9 cellular contexts compared by ENCODE assay signal in the genomic region with DNA sequence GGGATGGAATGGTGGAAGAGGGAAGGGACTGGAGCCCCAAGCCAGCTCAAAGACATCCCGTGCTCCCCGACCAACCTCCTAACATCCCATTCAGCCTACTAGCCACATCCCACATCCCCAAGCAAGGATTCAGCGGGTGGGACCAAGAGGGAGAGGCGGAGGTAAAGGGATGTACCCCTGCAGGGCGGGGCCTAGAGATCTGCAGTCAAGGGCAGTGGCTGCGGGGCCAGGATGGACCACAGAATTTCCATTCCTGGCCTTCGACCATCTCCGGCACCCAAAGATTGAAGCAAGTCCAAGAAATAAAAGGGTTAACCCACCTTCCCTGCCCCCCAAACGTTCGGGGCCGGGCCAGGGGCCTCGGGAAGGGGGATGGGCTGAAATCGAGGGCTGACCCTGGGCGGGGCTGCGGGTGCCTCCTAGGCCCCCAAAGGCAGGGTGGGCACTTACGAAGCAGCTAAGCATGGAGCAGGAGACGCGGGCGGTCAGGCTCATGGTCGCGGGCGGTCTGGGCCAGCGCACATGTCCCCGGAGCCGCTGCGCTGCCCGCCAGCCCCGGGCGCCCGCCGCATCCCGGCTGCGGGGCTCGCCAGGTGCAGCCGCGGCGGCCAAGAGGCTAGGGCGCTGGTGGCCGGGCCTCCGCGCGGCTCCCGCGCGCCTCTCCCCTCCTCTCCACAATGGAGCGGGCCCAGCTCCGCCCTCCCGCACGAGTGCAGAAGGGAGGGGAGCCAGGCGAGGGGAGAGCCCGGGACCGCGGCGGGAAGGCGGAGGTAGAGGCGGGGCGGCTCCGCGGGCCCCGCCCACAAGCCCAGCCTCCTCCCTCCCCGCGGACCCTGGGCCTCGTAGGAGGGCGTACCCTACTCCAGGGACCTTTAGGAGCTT. TPM values are rescaled to one million over a fixed set of nuclear protein-coding genes. Genes with fewer than 3 reads are reported as not detected.
DNase-seq lines count a peak whose midpoint lies in the region; ATAC-seq, FAIRE-seq and TF ChIP-seq lines count a peak whose summit lies in the region.
"Had no signal": no experiment of that assay in that cellular context is flagged by ENCODE, and none has a peak within 500 bp of the region (broad histone marks: within the 10 kb centered on the region; RNA-seq: fewer than 3 reads in every experiment).

A gene (minus strand): TSS at position 726 of the 882 bp plus-strand sequence. CDS start 231 bp downstream, at position 495.

- POLR2A ChIA-PET in HepG2 (lab: Yijun Ruan, JAX) = interaction anchor here (0.8 to 3.5 kb wide), 13 partner anchors 8 to 179 kb away, joined by 3 to 34 read pairs (median 3); a partner anchor contains a TSS

- peak in 1 of 2 experiments; percentile 22; a peak in 1 of 4 replicates for TF ChIP-seq EP300 in HepG2 (IDR thresholded peaks at IDR 0.05; ENCODE audit: low read depth in 2 of 2, low read length in 2 of 2)
- TF ChIP-seq EP300 in HepG2 (CRISPR knock-in tag; IDR thresholded peaks at IDR 0.05; ENCODE audit: borderline replicate concordance) = no peak; the same call in 1 of the 2 replicates

- no peaks in the 10 kb centered on the region; a peak in 1 of 5 replicates for H3K27me3 ChIP-seq in HepG2 (ENCODE audit: control insufficient read depth in 1 of 2, insufficient read depth in 2 of 2, low read length in 2 of 2)

- peak within 1 kb of the TSS; percentile 93 for H3K4me2 ChIP-seq in HepG2 (ENCODE audit: low read depth, low read length)

- H2AFZ ChIP-seq in HepG2 (ENCODE audit: low read length) = no peak within 1 kb of the TSS

- peak within 1 kb of the TSS; percentile 96 for H3K27ac ChIP-seq in HepG2 (ENCODE audit: extremely low read length, insufficient read depth, low read length)

- H3K36me3 ChIP-seq in HepG2 (replicated peaks in 1 of 2; ENCODE audit: control insufficient read depth in 1 of 2, insufficient read depth in 2 of 2, low read length in 2 of 2) = peaks cover 12 to 41% of the 10 kb centered on the region in 2 experiments

- no peaks in the 10 kb centered on the region; the same call in 1 of the 2 replicates for H4K20me1 ChIP-seq in HepG2 (ENCODE audit: insufficient read depth, low read length)

- H3K4me1 ChIP-seq in HepG2 (ENCODE audit: insufficient read depth, low read length) = peaks cover 46% of the 10 kb centered on the region

- H3K79me2 ChIP-seq in HepG2 (ENCODE audit: insufficient read depth, low read length) = peaks cover 30% of the 10 kb centered on the region

- BruUV-seq in HepG2 (replicated peaks; lab: Mats Ljungman, UMichigan) = no TSS peak

- DNase-seq in COLO829 (ENCODE audit: low spot score) (peak; percentile 73), NCI-H526 treated with DMSO at 0.1 percent for 48 hours (lab: John Stamatoyannopoulos, UW) (peak; percentile 84), dermis microvascular lymphatic vessel endothelial cell (ENCODE audit: low read depth in 2 of 2) (peak; percentile 45 to 85), HepG2 (ENCODE audit: low spot score) (peak; percentile 82)
- peak; percentile 54 to 65 for DNase-seq in activated CD4-positive, alpha-beta T cell treated with anti-CD3 and anti-CD28 coated beads, Interleukin-2, amount 50 U/mL, for 4 hours
- DNase-seq in stimulated activated CD4-positive, alpha-beta T cell treated with anti-CD3 and anti-CD28 coated beads, Interleukin-2, amount 100 ng/mL, for 4 hours (ENCODE audit: low read depth) = peak; percentile 68

- CTCF ChIA-PET in HepG2 (lab: Yijun Ruan, JAX; ENCODE audit: low intra/inter-chr PET ratio, low total read pairs) = no interaction called here

- peak; percentile 48; the same call in 1 of the 2 replicates for TF ChIP-seq RAD21 in HepG2 (CRISPR knock-in tag; IDR thresholded peaks at IDR 0.05)

- intact Hi-C loops in HepG2 (cut with micrococcal nuclease; ENCODE audit: unreplicated experiment) = no loop called here

- FAIRE-seq in HepG2 (lab: Jason Lieb, UNC) = no peak
- FAIRE-seq: endometrium had no signal

- H3K9me3 ChIP-seq in HepG2 (ENCODE audit: low read length) = no peaks in the 10 kb centered on the region

- TF ChIP-seq POLR2A in HepG2 (IDR thresholded peaks at IDR 0.05; ENCODE audit: insufficient read depth in 1 of 2, low read depth in 2 of 2, low read length in 2 of 2) = peak; percentile 54 to 59; a peak in 2 of 4 replicates

- WGBS in HepG2 (ENCODE audit: low lambda C conversion rate) = 8% methylated on average over 24 of the region's 64 CpGs

- peak within 1 kb of the TSS; percentile 80 to 89 (median 84) for H3K4me3 ChIP-seq in HepG2 (replicated peaks in 1 of 3; ENCODE audit: insufficient read depth in 1 of 3, low read depth in 2 of 3, low read length in 3 of 3)

- TF ChIP-seq CTCF in HepG2 (CRISPR knock-in tag; IDR thresholded peaks at IDR 0.05) = no peak

- peak within 1 kb of the TSS; percentile 90 for H3K9ac ChIP-seq in HepG2 (ENCODE audit: insufficient read depth, low read depth, low read length)

- ATAC-seq in HG02885 (IDR thresholded peaks at IDR 0.05; ENCODE audit: poor library complexity, unreplicated experiment) (peak; percentile 27), HepG2 (peak; percentile 35), GM19452 (IDR thresholded peaks at IDR 0.05; ENCODE audit: unreplicated experiment) (no peak)

- in situ Hi-C loops in HepG2 (cut with HindIII; ENCODE audit: extremely low pct_ligation_motif_present, low pct_unique_long_range_greater_than_20kb) = no loop called here

TF ChIP-seq in HepG2, 621 proteins besides CTCF, POLR2A, EP300 and RAD21 (continues in another document):
- TF ChIP-seq ZSCAN25 (CRISPR knock-in tag; IDR thresholded peaks at IDR 0.05) (peak; percentile 58; the same call in 1 of the 2 replicates), HHEX (CRISPR knock-in tag; IDR thresholded peaks at IDR 0.05) (no peak), ZNF615 (CRISPR knock-in tag; IDR thresholded peaks at IDR 0.05; ENCODE audit: borderline replicate concordance) (no peak)
- TF ChIP-seq, protein P1, sequence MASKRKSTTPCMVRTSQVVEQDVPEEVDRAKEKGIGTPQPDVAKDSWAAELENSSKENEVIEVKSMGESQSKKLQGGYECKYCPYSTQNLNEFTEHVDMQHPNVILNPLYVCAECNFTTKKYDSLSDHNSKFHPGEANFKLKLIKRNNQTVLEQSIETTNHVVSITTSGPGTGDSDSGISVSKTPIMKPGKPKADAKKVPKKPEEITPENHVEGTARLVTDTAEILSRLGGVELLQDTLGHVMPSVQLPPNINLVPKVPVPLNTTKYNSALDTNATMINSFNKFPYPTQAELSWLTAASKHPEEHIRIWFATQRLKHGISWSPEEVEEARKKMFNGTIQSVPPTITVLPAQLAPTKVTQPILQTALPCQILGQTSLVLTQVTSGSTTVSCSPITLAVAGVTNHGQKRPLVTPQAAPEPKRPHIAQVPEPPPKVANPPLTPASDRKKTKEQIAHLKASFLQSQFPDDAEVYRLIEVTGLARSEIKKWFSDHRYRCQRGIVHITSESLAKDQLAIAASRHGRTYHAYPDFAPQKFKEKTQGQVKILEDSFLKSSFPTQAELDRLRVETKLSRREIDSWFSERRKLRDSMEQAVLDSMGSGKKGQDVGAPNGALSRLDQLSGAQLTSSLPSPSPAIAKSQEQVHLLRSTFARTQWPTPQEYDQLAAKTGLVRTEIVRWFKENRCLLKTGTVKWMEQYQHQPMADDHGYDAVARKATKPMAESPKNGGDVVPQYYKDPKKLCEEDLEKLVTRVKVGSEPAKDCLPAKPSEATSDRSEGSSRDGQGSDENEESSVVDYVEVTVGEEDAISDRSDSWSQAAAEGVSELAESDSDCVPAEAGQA (IDR thresholded peaks at IDR 0.05; ENCODE audit: low read depth) = 0 out of 2 replicates have a peak, but pooled peaks have one; percentile 34
- TF ChIP-seq, protein P1 (CRISPR knock-in tag; IDR thresholded peaks at IDR 0.05; ENCODE audit: borderline replicate concordance) = no peak

RNA-seq across cellular contexts. Expression of the gene that starts here (rescaled TPM):
- total RNA-seq in dermis microvascular lymphatic vessel endothelial cell (30.7 and 35.0 TPM in 2 replicates), HepG2 (2016; rRNA removed; fragmentation: Illumina TruSeq; extraction: Trizol) (62.5 and 67.7 TPM in 2 replicates)
- 6.9 and 7.8 TPM in 2 replicates for total RNA-seq in HepG2 (2016; cell fraction: cytosol; rRNA removed; fragmentation: Illumina TruSeq; extraction: Trizol; ENCODE audit: low read depth)
- total RNA-seq in HepG2 (2016; cell fraction: insoluble cytoplasmic fraction; rRNA removed; fragmentation: Illumina TruSeq; extraction: Trizol) = 61.5 and 62.9 TPM in 2 replicates
- total RNA-seq in HepG2 (2016; cell fraction: membrane; rRNA removed; fragmentation: Illumina TruSeq; extraction: Trizol) = 27.9 and 28.2 TPM in 2 replicates
- total RNA-seq in HepG2 (2016; cell fraction: nucleus; rRNA removed; fragmentation: Illumina TruSeq; extraction: Trizol) = 54.7 and 66.1 TPM in 2 replicates
- polyA plus RNA-seq in HepG2 (2011; rRNA removed) = 50.0 and 65.1 TPM in 2 replicates
- polyA plus RNA-seq in HepG2 (2011; cell fraction: cytosol; rRNA removed) = 31.7 and 35.5 TPM in 2 replicates
- polyA plus RNA-seq in HepG2 (2011; cell fraction: nucleus; rRNA removed) = 74.1 and 81.5 TPM in 2 replicates
- 31.8 and 52.5 TPM in 2 replicates for polyA plus RNA-seq in HepG2 (2012)
- polyA plus RNA-seq in HepG2 (2016; cell fraction: cytosol; fragmentation: Illumina TruSeq; extraction: Trizol; ENCODE audit: low read depth) = 1.6 and 1.8 TPM in 2 replicates
- 34.7 and 37.2 TPM in 2 replicates for polyA plus RNA-seq in HepG2 (2016; cell fraction: insoluble cytoplasmic fraction; fragmentation: Illumina TruSeq; extraction: Trizol; ENCODE audit: low read depth)
- 7.7 and 8.4 TPM in 2 replicates for polyA plus RNA-seq in HepG2 (2016; cell fraction: membrane; fragmentation: Illumina TruSeq; extraction: Trizol; ENCODE audit: low read depth)
- 96.4 and 106 TPM in 2 replicates for polyA plus RNA-seq in HepG2 (2016; cell fraction: nucleus; fragmentation: Illumina TruSeq; extraction: Trizol; ENCODE audit: insufficient read depth, low read depth)
- polyA minus RNA-seq in HepG2 (2011; rRNA and poly(A)+ RNA removed; ENCODE audit: low replicate concordance) = 196 and 302 TPM in 2 replicates
- polyA minus RNA-seq in HepG2 (2011; cell fraction: cytosol; rRNA and poly(A)+ RNA removed) = 39.7 and 42.2 TPM in 2 replicates
- 68.5 and 69.2 TPM in 2 replicates for polyA minus RNA-seq in HepG2 (2011; cell fraction: nucleus; rRNA and poly(A)+ RNA removed)
